In the genomic region with DNA sequence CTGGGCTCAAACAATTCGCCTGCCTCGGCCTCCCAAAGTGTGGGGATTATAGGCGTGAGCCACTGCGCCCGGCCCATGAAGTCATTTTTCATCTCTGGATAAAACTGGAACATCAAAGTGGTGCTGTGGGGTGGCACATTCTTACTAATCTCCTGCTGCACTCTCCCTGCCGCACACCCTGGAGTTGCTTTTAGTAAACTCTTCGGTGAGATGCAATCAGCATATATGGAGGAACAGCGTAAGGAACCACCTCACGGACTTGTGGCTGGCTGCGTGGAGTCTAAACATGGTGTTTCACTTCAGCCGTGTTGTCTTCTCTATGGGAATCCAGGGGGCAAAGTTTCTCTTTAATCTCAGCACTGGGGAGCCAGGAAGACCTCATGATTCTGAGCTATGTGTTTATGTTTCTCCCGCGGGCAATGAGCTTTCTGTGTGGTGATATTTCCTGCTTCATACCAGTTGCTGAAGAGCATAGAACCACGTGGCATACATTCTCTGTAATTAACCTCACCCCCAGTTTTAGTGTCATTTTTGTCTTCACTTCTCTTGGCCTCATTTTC, we compare ENCODE assay signal across 8 cellular contexts. TPM values are rescaled to one million over a fixed set of nuclear protein-coding genes. Genes with fewer than 3 reads are reported as not detected.
A peak's percentile ranks its signal among the peaks of the same experiment; 100 is the strongest.
DNase-seq lines count a peak whose midpoint lies in the region; ATAC-seq and FAIRE-seq lines count a peak whose summit lies in the region.
"Had no signal": no experiment of that assay in that cellular context is flagged by ENCODE, and none has a peak within 500 bp of the region (broad histone marks: within the 10 kb centered on the region; RNA-seq: fewer than 3 reads in every experiment).

No MANE protein-coding gene starts in this region.

- FAIRE-seq in GM18507 (lab: Jason Lieb, UNC): peak; percentile 95

- H3K9me3 ChIP-seq in effector memory CD4-positive, alpha-beta T cell (ENCODE audit: control insufficient read depth, low read length): no peaks in the 10 kb centered on the region
- no peaks in the 10 kb centered on the region for H3K9me3 ChIP-seq in MG63

- no peak for ATAC-seq in GM21526 (IDR thresholded peaks at IDR 0.05; ENCODE audit: low FRiP score, unreplicated experiment)
- no peak for ATAC-seq in GM21529 (IDR thresholded peaks at IDR 0.05; ENCODE audit: unreplicated experiment)

- H3K4me1 ChIP-seq in effector memory CD4-positive, alpha-beta T cell (ENCODE audit: control insufficient read depth, insufficient read depth, low read length, poor library complexity, severe bottlenecking): peaks cover 33% of the 10 kb centered on the region

- no peaks in the 10 kb centered on the region for H3K27me3 ChIP-seq in effector memory CD4-positive, alpha-beta T cell (replicated peaks; ENCODE audit: control insufficient read depth, insufficient read depth, low read length, poor library complexity, severe bottlenecking)
- no peaks in the 10 kb centered on the region for H3K27me3 ChIP-seq in MG63

- no peaks in the 10 kb centered on the region for H3K36me3 ChIP-seq in effector memory CD4-positive, alpha-beta T cell (ENCODE audit: control insufficient read depth, insufficient read depth, low read length)
- H3K36me3 ChIP-seq in MG63: no peaks in the 10 kb centered on the region

- H3K4me3 ChIP-seq in effector memory CD4-positive, alpha-beta T cell (ENCODE audit: insufficient read depth, low read depth, low read length, poor library complexity, severe bottlenecking): peak overlapping the region; percentile 30
- H3K4me3 ChIP-seq in MG63: no peak overlapping the region

- peak overlapping the region; percentile 100 for H3K27ac ChIP-seq in effector memory CD4-positive, alpha-beta T cell (ENCODE audit: insufficient read depth, low read length, poor library complexity, severe bottlenecking)

- no peak for DNase-seq in GM18507 (ENCODE audit: extremely low spot score, insufficient read length, low read depth)
- DNase-seq in RPMI8226: peak; percentile 63
- peak in 2 of 3 donors; percentile 16 to 44 for DNase-seq in effector memory CD4-positive, alpha-beta T cell
- DNase-seq in stimulated activated CD4-positive, alpha-beta T cell treated with anti-CD3 and anti-CD28 coated beads, Interleukin-4, amount 100 ng/mL, for 1 hour: peak; percentile 24
- DNase-seq in MG63: no peak
- DNase-seq: NCI-H1105 treated with DMSO at 0.1 percent for 48 hours had no signal

RNA-seq across cellular contexts. Expression of a gene that starts 2.1 kb away (rescaled TPM):
- not detected in 2 replicates for total RNA-seq in MG63 (2014; rRNA removed; shearing (Covaris generic); ENCODE audit: low replicate concordance)

Comparison
In these comparisons a context has a peak if more than half of its experiments do, and no peak if none do; other contexts are left out.
1. DNase-seq: peak in RPMI8226 (single experiment), effector memory CD4-positive, alpha-beta T cell (2 of 3) and stimulated activated CD4-positive, alpha-beta T cell treated with anti-CD3 and anti-CD28 coated beads, Interleukin-4, amount 100 ng/mL, for 1 hour (single experiment); none in GM18507 (single experiment) and MG63 (single experiment).